ENCODE assay signal across 1 cellular context in the genomic region with DNA sequence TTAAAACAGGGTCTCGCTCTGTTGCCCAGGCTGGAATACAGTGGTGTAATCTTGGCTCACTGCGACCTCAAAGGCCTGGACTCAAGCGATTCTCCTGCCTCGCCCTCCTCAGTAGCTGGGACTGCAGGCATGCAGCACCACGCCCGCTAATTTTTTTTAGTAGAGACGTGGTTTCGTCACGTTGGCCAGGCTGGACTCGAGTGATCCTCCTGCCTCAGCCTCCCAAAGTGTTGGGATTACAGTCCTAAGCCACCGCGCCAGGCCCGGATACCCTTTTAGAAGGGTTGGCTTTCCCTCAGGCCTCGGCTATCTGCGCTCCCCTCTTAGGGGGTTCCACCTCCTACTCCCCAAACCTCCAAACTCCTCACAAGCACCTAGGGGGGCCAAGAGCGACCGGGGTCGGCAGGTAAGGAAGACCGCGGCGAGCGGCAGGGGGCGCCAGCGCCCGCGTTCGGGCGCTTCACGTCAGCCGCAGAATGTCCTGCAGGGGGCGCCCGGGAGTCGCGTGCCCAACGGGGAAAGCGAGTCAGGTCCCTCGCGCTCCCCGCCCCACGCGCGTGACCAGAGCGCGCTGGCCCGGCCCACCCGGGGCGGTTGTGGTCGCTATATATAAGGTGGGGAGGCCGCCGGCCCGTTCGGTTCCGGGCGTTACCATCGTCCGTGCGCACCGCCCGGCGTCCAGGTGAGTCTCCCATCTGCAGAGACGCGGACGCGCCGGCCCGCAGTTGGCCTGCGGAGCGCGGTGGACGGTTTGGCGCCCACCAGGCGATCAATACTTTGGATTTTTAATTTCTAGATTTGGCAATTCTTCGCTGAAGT.
A peak's percentile ranks its signal among the peaks of the same experiment; 100 is the strongest.
TF ChIP-seq lines count a peak whose summit lies in the region.

No MANE protein-coding gene starts in this region.

TF ChIP-seq in HepG2, 621 proteins besides CTCF, POLR2A, EP300 and RAD21 (continued from another document and continues in another):
- TF ChIP-seq, protein P1, sequence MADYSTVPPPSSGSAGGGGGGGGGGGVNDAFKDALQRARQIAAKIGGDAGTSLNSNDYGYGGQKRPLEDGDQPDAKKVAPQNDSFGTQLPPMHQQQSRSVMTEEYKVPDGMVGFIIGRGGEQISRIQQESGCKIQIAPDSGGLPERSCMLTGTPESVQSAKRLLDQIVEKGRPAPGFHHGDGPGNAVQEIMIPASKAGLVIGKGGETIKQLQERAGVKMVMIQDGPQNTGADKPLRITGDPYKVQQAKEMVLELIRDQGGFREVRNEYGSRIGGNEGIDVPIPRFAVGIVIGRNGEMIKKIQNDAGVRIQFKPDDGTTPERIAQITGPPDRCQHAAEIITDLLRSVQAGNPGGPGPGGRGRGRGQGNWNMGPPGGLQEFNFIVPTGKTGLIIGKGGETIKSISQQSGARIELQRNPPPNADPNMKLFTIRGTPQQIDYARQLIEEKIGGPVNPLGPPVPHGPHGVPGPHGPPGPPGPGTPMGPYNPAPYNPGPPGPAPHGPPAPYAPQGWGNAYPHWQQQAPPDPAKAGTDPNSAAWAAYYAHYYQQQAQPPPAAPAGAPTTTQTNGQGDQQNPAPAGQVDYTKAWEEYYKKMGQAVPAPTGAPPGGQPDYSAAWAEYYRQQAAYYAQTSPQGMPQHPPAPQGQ (CRISPR knock-in tag; IDR thresholded peaks at IDR 0.05; ENCODE audit: borderline replicate concordance): no peak
- TF ChIP-seq TBX2 (CRISPR knock-in tag; IDR thresholded peaks at IDR 0.05; ENCODE audit: borderline replicate concordance) (peak; percentile 54; the same call in 1 of the 2 replicates), ZNF775 (CRISPR knock-in tag; IDR thresholded peaks at IDR 0.05; ENCODE audit: borderline replicate concordance) (0 out of 2 replicates have a peak, but pooled peaks have one; percentile 41), SP140L (CRISPR knock-in tag; IDR thresholded peaks at IDR 0.05; ENCODE audit: borderline replicate concordance) (no peak), ARID5B (CRISPR knock-in tag; IDR thresholded peaks at IDR 0.05) (0 out of 2 replicates have a peak, but pooled peaks have one; percentile 39), ZNF75D (CRISPR knock-in tag; IDR thresholded peaks at IDR 0.05; ENCODE audit: borderline replicate concordance) (no peak), ATF7 (IDR thresholded peaks at IDR 0.05) (no peak), ATF7 (CRISPR knock-in tag; IDR thresholded peaks at IDR 0.05) (no peak; the same call in 1 of the 2 replicates), SOX6 (IDR thresholded peaks at IDR 0.05) (no peak), SOX6 (CRISPR knock-in tag; IDR thresholded peaks at IDR 0.05) (peak; percentile 59), MTF2 (CRISPR knock-in tag; IDR thresholded peaks at IDR 0.05; ENCODE audit: borderline replicate concordance) (peak; percentile 25; the same call in 1 of the 2 replicates), ZC3H4 (CRISPR knock-in tag; IDR thresholded peaks at IDR 0.05; ENCODE audit: borderline replicate concordance) (no peak), ZNF549 (CRISPR knock-in tag; IDR thresholded peaks at IDR 0.05) (no peak), HDAC1 (CRISPR knock-in tag; IDR thresholded peaks at IDR 0.05) (peak; percentile 66), ZNF34 (CRISPR knock-in tag; IDR thresholded peaks at IDR 0.05; ENCODE audit: borderline replicate concordance) (no peak), HMGXB4 (CRISPR knock-in tag; IDR thresholded peaks at IDR 0.05; ENCODE audit: borderline replicate concordance in 1 of 2, low read depth in 1 of 2) (peak; percentile 94 to 98), ZNF331 (CRISPR knock-in tag; IDR thresholded peaks at IDR 0.05) (no peak), KDM2A (CRISPR knock-in tag; IDR thresholded peaks at IDR 0.05; ENCODE audit: borderline replicate concordance, low read depth) (peak; percentile 92), ZNF414 (CRISPR knock-in tag; IDR thresholded peaks at IDR 0.05) (no peak), CHD4 (IDR thresholded peaks at IDR 0.05; ENCODE audit: borderline replicate concordance, low read length) (no peak), FOXJ3 (CRISPR knock-in tag; IDR thresholded peaks at IDR 0.05; ENCODE audit: borderline replicate concordance) (no peak), TAF15 (IDR thresholded peaks at IDR 0.05; ENCODE audit: low read depth, low read length, poor library complexity, severe bottlenecking) (peak; percentile 82), ELF3 (CRISPR knock-in tag; IDR thresholded peaks at IDR 0.05) (no peak), ZNF552 (CRISPR knock-in tag; IDR thresholded peaks at IDR 0.05; ENCODE audit: borderline replicate concordance) (no peak), NONO (IDR thresholded peaks at IDR 0.05) (no peak), NONO (CRISPR knock-in tag; conservative IDR thresholded peaks at IDR 0.05) (peak; percentile 86), SKI (IDR thresholded peaks at IDR 0.05; ENCODE audit: partially characterized antibody) (no peak), SNAPC5 (CRISPR knock-in tag; IDR thresholded peaks at IDR 0.05; ENCODE audit: borderline replicate concordance) (no peak), ZMYM4 (CRISPR knock-in tag; IDR thresholded peaks at IDR 0.05) (peak; percentile 77; the same call in 1 of the 2 replicates), PAXIP1 (CRISPR knock-in tag; conservative IDR thresholded peaks at IDR 0.05) (no peak), KLF13 (CRISPR knock-in tag; IDR thresholded peaks at IDR 0.05) (0 out of 2 replicates have a peak, but pooled peaks have one; percentile 26), MEF2D (CRISPR knock-in tag; IDR thresholded peaks at IDR 0.05) (no peak), ZFP37 (CRISPR knock-in tag; IDR thresholded peaks at IDR 0.05; ENCODE audit: borderline replicate concordance) (no peak), ZNF670 (CRISPR knock-in tag; IDR thresholded peaks at IDR 0.05; ENCODE audit: borderline replicate concordance) (peak; percentile 85; the same call in 1 of the 2 replicates), HDAC6 (IDR thresholded peaks at IDR 0.05; ENCODE audit: low read depth, low read length) (no peak)
- TF ChIP-seq, protein P2, sequence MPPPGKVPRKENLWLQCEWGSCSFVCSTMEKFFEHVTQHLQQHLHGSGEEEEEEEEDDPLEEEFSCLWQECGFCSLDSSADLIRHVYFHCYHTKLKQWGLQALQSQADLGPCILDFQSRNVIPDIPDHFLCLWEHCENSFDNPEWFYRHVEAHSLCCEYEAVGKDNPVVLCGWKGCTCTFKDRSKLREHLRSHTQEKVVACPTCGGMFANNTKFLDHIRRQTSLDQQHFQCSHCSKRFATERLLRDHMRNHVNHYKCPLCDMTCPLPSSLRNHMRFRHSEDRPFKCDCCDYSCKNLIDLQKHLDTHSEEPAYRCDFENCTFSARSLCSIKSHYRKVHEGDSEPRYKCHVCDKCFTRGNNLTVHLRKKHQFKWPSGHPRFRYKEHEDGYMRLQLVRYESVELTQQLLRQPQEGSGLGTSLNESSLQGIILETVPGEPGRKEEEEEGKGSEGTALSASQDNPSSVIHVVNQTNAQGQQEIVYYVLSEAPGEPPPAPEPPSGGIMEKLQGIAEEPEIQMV (CRISPR knock-in tag; IDR thresholded peaks at IDR 0.05; ENCODE audit: low read depth): 0 out of 2 replicates have a peak, but pooled peaks have one; percentile 43
- TF ChIP-seq, protein P3, sequence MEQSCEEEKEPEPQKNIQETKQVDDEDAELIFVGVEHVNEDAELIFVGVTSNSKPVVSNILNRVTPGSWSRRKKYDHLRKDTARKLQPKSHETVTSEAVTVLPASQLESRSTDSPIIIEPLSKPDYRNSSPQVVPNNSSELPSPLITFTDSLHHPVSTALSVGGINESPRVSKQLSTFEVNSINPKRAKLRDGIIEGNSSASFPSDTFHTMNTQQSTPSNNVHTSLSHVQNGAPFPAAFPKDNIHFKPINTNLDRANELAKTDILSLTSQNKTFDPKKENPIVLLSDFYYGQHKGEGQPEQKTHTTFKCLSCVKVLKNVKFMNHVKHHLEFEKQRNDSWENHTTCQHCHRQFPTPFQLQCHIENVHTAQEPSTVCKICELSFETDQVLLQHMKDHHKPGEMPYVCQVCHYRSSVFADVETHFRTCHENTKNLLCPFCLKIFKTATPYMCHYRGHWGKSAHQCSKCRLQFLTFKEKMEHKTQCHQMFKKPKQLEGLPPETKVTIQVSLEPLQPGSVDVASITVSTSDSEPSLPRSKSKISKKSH (CRISPR knock-in tag; IDR thresholded peaks at IDR 0.05; ENCODE audit: borderline replicate concordance): peak; percentile 78; the same call in 1 of the 2 replicates
- TF ChIP-seq, protein P4, sequence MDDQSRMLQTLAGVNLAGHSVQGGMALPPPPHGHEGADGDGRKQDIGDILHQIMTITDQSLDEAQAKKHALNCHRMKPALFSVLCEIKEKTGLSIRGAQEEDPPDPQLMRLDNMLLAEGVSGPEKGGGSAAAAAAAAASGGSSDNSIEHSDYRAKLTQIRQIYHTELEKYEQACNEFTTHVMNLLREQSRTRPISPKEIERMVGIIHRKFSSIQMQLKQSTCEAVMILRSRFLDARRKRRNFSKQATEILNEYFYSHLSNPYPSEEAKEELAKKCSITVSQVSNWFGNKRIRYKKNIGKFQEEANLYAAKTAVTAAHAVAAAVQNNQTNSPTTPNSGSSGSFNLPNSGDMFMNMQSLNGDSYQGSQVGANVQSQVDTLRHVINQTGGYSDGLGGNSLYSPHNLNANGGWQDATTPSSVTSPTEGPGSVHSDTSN (CRISPR knock-in tag; IDR thresholded peaks at IDR 0.05; ENCODE audit: borderline replicate concordance): no peak
- TF ChIP-seq, protein P5, sequence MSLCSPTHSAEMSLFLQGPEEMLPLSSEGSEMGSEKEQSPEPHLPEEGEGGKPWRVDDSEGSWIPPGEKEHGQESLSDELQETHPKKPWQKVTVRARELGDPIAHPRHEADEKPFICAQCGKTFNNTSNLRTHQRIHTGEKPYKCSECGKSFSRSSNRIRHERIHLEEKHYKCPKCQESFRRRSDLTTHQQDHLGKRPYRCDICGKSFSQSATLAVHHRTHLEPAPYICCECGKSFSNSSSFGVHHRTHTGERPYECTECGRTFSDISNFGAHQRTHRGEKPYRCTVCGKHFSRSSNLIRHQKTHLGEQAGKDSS (CRISPR knock-in tag; IDR thresholded peaks at IDR 0.05; ENCODE audit: borderline replicate concordance, low read depth): peak; percentile 45; the same call in 1 of the 2 replicates
